ENCODE assay signal across 32 cellular contexts in the genomic region with DNA sequence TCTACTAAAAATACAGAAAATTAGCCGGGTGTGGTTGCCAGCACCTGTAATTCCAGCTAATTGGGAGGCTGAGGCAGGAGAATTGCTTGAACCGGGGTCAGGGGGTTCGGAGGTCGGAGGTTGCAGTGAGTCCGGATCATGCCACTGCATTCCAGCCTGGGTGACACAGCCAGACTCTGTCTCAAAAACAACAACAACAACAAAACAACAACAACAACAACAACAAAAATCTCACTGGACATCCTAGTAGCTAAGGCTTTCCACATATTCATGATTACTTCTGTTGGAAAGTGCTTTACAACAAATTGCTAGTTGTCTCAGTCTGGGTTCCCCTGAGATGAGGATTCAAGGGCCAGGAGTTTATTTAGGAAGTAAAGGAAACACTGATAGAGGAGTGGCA. TPM values are rescaled to one million over a fixed set of nuclear protein-coding genes. Genes with fewer than 3 reads are reported as not detected.
"Had no signal": no experiment of that assay in that cellular context is flagged by ENCODE, and none has a peak within 500 bp of the region (broad histone marks: within the 10 kb centered on the region; RNA-seq: fewer than 3 reads in every experiment).

No MANE protein-coding gene starts in this region.

- H3K4me1 ChIP-seq: stomach, suprapubic skin, testis, thyroid gland, tibial artery, tibial nerve, transverse colon, upper lobe of left lung, upper lobe of right lung, uterus, vagina had no signal

- H3K36me3 ChIP-seq: suprapubic skin, thoracic aorta, thyroid gland, tibial artery, tibial nerve, transverse colon, upper lobe of left lung, upper lobe of right lung, uterus, vagina had no signal

- H3K4me3 Mint-ChIP-seq: stimulated activated effector memory CD8-positive, alpha-beta T cell treated with anti-CD3 and anti-CD28 coated beads, Interleukin-12 subunit alpha, Interleukin-12 subunit beta, amount 100 ng/mL, for 72 hours; stimulated activated memory B cell treated with anti-CD40 and anti-IgM and Interleukin-4, amounts not matched to agents 10 μg/mL and 1 μg/mL and 100 μg/mL, for 72 hours; stimulated activated naive B cell treated with anti-CD40 and anti-IgM and Interleukin-4, amounts not matched to agents 10 μg/mL and 1 μg/mL and 100 μg/mL, for 72 hours; stimulated activated naive CD8-positive, alpha-beta T cell treated with anti-CD3 and anti-CD28 coated beads, Interleukin-15, amount 100 ng/mL, for 72 hours; stimulated activated naive CD8-positive, alpha-beta T cell treated with anti-CD3 and anti-CD28 coated beads, Interleukin-15, Interleukin-2, amounts not matched to agents 100 ng/mL and 50 ng/mL, for 24 hours; type B pancreatic cell had no signal

- H3K9me3 ChIP-seq: suprapubic skin, testis, thyroid gland, transverse colon, upper lobe of left lung, upper lobe of right lung, uterus, vagina had no signal

- H3K4me3 ChIP-seq: stomach, suprapubic skin, testis, thoracic aorta, thyroid gland, tibial artery, tibial nerve, transverse colon, upper lobe of left lung, upper lobe of right lung, uterus, vagina had no signal

- DNase-seq: stimulated activated CD4-positive, alpha-beta T cell treated with anti-CD3 and anti-CD28 coated beads, Interleukin-2, amount 100 ng/mL, for 48 hours; stimulated activated CD4-positive, alpha-beta T cell treated with anti-CD3 and anti-CD28 coated beads, Interleukin-4, amount 100 ng/mL, for 1 hour; stimulated activated CD4-positive, alpha-beta T cell treated with anti-CD3 and anti-CD28 coated beads, Interleukin-4, amount 100 ng/mL, for 24 hours; stimulated activated CD4-positive, alpha-beta T cell treated with anti-CD3 and anti-CD28 coated beads, Interleukin-4, amount 100 ng/mL, for 4 hours; stimulated activated CD8-positive, alpha-beta memory T cell treated with anti-CD3 and anti-CD28 coated beads, Interleukin-4, amount 100 ng/mL, for 48 hours; stimulated activated naive B cell treated with anti-CD40 and anti-IgM and Interleukin-4, amounts not matched to agents 10 μg/mL and 1 μg/mL and 100 μg/mL, for 72 hours; stimulated activated naive CD4-positive, alpha-beta T cell; stimulated activated naive CD4-positive, alpha-beta T cell treated with Interleukin-2 at 50 U/mL for 16 hours; stimulated activated naive CD8-positive, alpha-beta T cell treated with anti-CD3 and anti-CD28 coated beads, Interleukin-15, amount 100 ng/mL, for 72 hours; stimulated activated naive CD8-positive, alpha-beta T cell treated with anti-CD3 and anti-CD28 coated beads, Interleukin-15, Interleukin-2, amounts not matched to agents 100 U/mL and 50 U/mL, for 24 hours; stomach; substantia nigra; testis; thyroid gland; tibial artery; transverse colon; trophoblast cell; upper lobe of left lung; upper lobe of right lung; uterus had no signal

- H3K27ac Mint-ChIP-seq: stimulated activated effector memory CD8-positive, alpha-beta T cell treated with anti-CD3 and anti-CD28 coated beads, Interleukin-12 subunit alpha, Interleukin-12 subunit beta, amount 100 ng/mL, for 72 hours; stimulated activated memory B cell treated with anti-CD40 and anti-IgM and Interleukin-4, amounts not matched to agents 10 μg/mL and 1 μg/mL and 100 μg/mL, for 72 hours; stimulated activated naive B cell treated with anti-CD40 and anti-IgM and Interleukin-4, amounts not matched to agents 10 μg/mL and 1 μg/mL and 100 μg/mL, for 72 hours; stimulated activated naive CD8-positive, alpha-beta T cell treated with anti-CD3 and anti-CD28 coated beads, Interleukin-15, amount 100 ng/mL, for 72 hours; stimulated activated naive CD8-positive, alpha-beta T cell treated with anti-CD3 and anti-CD28 coated beads, Interleukin-15, Interleukin-2, amounts not matched to agents 100 ng/mL and 50 ng/mL, for 24 hours; type B pancreatic cell had no signal

- H3K27ac ChIP-seq: stomach, suprapubic skin, testis, thoracic aorta, thyroid gland, tibial artery, tibial nerve, transverse colon, upper lobe of left lung, upper lobe of right lung, uterus, vagina had no signal

- ATAC-seq: stimulated activated effector memory CD8-positive, alpha-beta T cell treated with anti-CD3 and anti-CD28 coated beads, Interleukin-12 subunit alpha, Interleukin-12 subunit beta, amount 100 ng/mL, for 72 hours; stimulated activated memory B cell treated with anti-CD40 and anti-IgM and Interleukin-4, amounts not matched to agents 10 μg/mL and 1 μg/mL and 100 μg/mL, for 72 hours; stimulated activated naive B cell treated with anti-CD40 and anti-IgM and Interleukin-4, amounts not matched to agents 10 μg/mL and 1 μg/mL and 100 μg/mL, for 72 hours; stimulated activated naive CD8-positive, alpha-beta T cell treated with anti-CD3 and anti-CD28 coated beads, Interleukin-15, amount 100 ng/mL, for 72 hours; stimulated activated naive CD8-positive, alpha-beta T cell treated with anti-CD3 and anti-CD28 coated beads, Interleukin-15, Interleukin-2, amounts not matched to agents 100 U/mL and 50 U/mL, for 24 hours; upper lobe of right lung had no signal

- H3K36me3 Mint-ChIP-seq: stimulated activated effector memory CD8-positive, alpha-beta T cell treated with anti-CD3 and anti-CD28 coated beads, Interleukin-12 subunit alpha, Interleukin-12 subunit beta, amount 100 ng/mL, for 72 hours; type B pancreatic cell had no signal

- H3K27me3 ChIP-seq: stomach, testis, thyroid gland, tibial artery, tibial nerve, transverse colon, upper lobe of left lung, upper lobe of right lung, uterus, vagina had no signal

- H3K4me1 Mint-ChIP-seq: stimulated activated effector memory CD8-positive, alpha-beta T cell treated with anti-CD3 and anti-CD28 coated beads, Interleukin-12 subunit alpha, Interleukin-12 subunit beta, amount 100 ng/mL, for 72 hours; stimulated activated memory B cell treated with anti-CD40 and anti-IgM and Interleukin-4, amounts not matched to agents 10 μg/mL and 1 μg/mL and 100 μg/mL, for 72 hours; stimulated activated naive B cell treated with anti-CD40 and anti-IgM and Interleukin-4, amounts not matched to agents 10 μg/mL and 1 μg/mL and 100 μg/mL, for 72 hours; stimulated activated naive CD8-positive, alpha-beta T cell treated with anti-CD3 and anti-CD28 coated beads, Interleukin-15, amount 100 ng/mL, for 72 hours had no signal

- FAIRE-seq: urothelium cell line had no signal

RNA-seq across cellular contexts. Expression of gene MROH2A, which starts 4.3 kb away (rescaled TPM):
- total RNA-seq: subcutaneous adipose tissue, suprapubic skin, temporal lobe, thoracic aorta, tibial nerve, upper lobe of left lung, upper lobe of right lung, uterus, vagina had no signal

RNA-seq across cellular contexts. Expression of gene UGT1A1, which starts 13.8 kb away (rescaled TPM):
- total RNA-seq: subcutaneous adipose tissue, temporal lobe, thoracic aorta, tibial nerve, upper lobe of right lung, uterus had no signal

RNA-seq across cellular contexts. Expression of gene UGT1A3, which starts 45.0 kb away (rescaled TPM):
- total RNA-seq: subcutaneous adipose tissue, temporal lobe, testis, thoracic aorta, tibial nerve, upper lobe of right lung, uterus, vagina had no signal
- polyA plus RNA-seq: stomach, thymus had no signal

RNA-seq across cellular contexts. Expression of gene UGT1A4, which starts 55.3 kb away (rescaled TPM):
- total RNA-seq: subcutaneous adipose tissue, temporal lobe, testis, thoracic aorta, tibial nerve, upper lobe of right lung, uterus had no signal
